In the genomic region with DNA sequence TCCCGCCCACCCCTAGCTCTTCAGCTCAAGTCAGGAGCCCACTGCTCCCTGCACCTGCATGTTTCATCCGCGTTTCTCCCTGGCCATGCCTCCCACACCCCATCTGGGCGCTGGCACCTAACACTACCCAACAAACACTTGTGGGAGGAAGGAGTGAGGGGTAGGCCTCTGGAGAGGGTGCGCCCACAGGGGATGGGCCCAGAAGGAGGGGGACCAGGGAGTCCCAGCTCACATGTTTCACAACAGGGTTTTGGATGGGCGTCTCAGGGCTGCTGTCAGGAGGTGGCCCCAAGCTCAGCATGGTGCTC, we compare ENCODE assay signal across 1 cellular context.
TF ChIP-seq lines count a peak whose summit lies in the region.

No MANE protein-coding gene starts in this region.

TF ChIP-seq in HEK293, 187 proteins besides CTCF, POLR2A, EP300 and RAD21:
- no peak for TF ChIP-seq ZNF658 (tag by site-specific recombination; IDR thresholded peaks at IDR 0.05)
- TF ChIP-seq, protein P1, sequence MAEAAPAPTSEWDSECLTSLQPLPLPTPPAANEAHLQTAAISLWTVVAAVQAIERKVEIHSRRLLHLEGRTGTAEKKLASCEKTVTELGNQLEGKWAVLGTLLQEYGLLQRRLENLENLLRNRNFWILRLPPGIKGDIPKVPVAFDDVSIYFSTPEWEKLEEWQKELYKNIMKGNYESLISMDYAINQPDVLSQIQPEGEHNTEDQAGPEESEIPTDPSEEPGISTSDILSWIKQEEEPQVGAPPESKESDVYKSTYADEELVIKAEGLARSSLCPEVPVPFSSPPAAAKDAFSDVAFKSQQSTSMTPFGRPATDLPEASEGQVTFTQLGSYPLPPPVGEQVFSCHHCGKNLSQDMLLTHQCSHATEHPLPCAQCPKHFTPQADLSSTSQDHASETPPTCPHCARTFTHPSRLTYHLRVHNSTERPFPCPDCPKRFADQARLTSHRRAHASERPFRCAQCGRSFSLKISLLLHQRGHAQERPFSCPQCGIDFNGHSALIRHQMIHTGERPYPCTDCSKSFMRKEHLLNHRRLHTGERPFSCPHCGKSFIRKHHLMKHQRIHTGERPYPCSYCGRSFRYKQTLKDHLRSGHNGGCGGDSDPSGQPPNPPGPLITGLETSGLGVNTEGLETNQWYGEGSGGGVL (tag by site-specific recombination; IDR thresholded peaks at IDR 0.05), result no peak
- peak; percentile 68 for TF ChIP-seq EGR2 (tag by site-specific recombination; IDR thresholded peaks at IDR 0.05; ENCODE audit: low read depth)
- peak; percentile 31 for TF ChIP-seq ZFHX2 (tag by site-specific recombination; conservative IDR thresholded peaks at IDR 0.05)
- no peak for TF ChIP-seq ZSCAN16 (tag by site-specific recombination; IDR thresholded peaks at IDR 0.05)
